Comparison of ENCODE assay signal across 19 cellular contexts in the genomic region with DNA sequence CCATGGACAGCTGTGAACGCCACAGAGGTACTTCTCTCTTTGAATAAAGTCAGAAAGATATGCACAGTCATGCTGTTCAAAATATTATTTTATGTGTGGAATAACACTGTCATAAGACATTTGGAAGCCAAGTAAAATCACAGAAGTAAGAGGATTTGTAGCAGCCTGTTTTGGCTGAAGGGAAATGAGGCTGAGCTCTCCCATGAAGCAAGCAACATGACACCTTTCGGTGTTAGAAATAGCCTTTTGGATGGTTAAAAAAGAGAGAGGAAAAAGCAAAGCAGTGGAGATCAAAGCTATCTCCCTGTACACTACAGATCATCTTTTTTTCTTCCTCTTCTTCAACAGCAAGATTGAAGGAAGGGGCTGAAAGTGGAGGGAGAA.
A peak's percentile ranks its signal among the peaks of the same experiment; 100 is the strongest.
DNase-seq lines count a peak whose midpoint lies in the region; ATAC-seq and TF ChIP-seq lines count a peak whose summit lies in the region.
"Had no signal": no experiment of that assay in that cellular context is flagged by ENCODE, and none has a peak within 500 bp of the region (broad histone marks: within the 10 kb centered on the region; RNA-seq: fewer than 3 reads in every experiment).

No MANE protein-coding gene starts in this region.

- peaks cover 25% of the 10 kb centered on the region for H3K4me1 Mint-ChIP-seq in brain
- H3K4me1 Mint-ChIP-seq in nephron, result peaks cover 43% of the 10 kb centered on the region
- H3K4me1 Mint-ChIP-seq: activated CD4-positive, alpha-beta T cell treated with anti-CD3 and anti-CD28 coated beads for 36 hours; CD4-positive, CD25-positive, alpha-beta regulatory T cell; central memory CD8-positive, alpha-beta T cell had no signal

- H3K27ac ChIP-seq in thoracic aorta (peak overlapping the region in 1 of 2 donors; percentile 15), Peyer's patch (no peak overlapping the region)
- H3K27ac ChIP-seq: left lung, SJCRH30 had no signal

- ATAC-seq in thoracic aorta (ENCODE audit: insufficient number of reproducible peaks, low FRiP score, low read depth), result no peak
- no peak for ATAC-seq in GM19324 (IDR thresholded peaks at IDR 0.05; ENCODE audit: low FRiP score, unreplicated experiment)
- ATAC-seq: activated CD4-positive, alpha-beta T cell treated with anti-CD3 and anti-CD28 coated beads for 36 hours; left lung; mucosa of descending colon had no signal

- H3K36me3 Mint-ChIP-seq in brain, result no peaks in the 10 kb centered on the region
- H3K36me3 Mint-ChIP-seq in nephron (ENCODE audit: low read depth), result no peaks in the 10 kb centered on the region
- H3K36me3 Mint-ChIP-seq: CD4-positive, CD25-positive, alpha-beta regulatory T cell had no signal

- DNase-seq in NCI-H82 (lab: John Stamatoyannopoulos, UW) (peak; percentile 38), NCI-H82 treated with DMSO at 0.1 percent for 48 hours (lab: John Stamatoyannopoulos, UW; ENCODE audit: unreplicated experiment) (no peak), thoracic aorta (ENCODE audit: low spot score) (no peak), Peyer's patch (no peak), NCI-H187 (lab: John Stamatoyannopoulos, UW) (no peak)
- DNase-seq: activated CD4-positive, alpha-beta T cell treated with anti-CD3 and anti-CD28 coated beads for 36 hours; activated effector memory CD4-positive, alpha-beta T cell treated with Interleukin-2 at 50 U/mL for 16 hours; amniotic stem cell; CD4-positive, CD25-positive, alpha-beta regulatory T cell; left lung; mucosa of descending colon; NCI-H1436 treated with DMSO at 0.1 percent for 48 hours; NCI-H446; SJCRH30; stimulated activated naive CD4-positive, alpha-beta T cell had no signal

- H3K27me3 Mint-ChIP-seq in brain (peaks cover 8% of the 10 kb centered on the region), nephron (ENCODE audit: low read depth) (no peaks in the 10 kb centered on the region)
- H3K27me3 Mint-ChIP-seq: CD4-positive, CD25-positive, alpha-beta regulatory T cell; central memory CD8-positive, alpha-beta T cell had no signal

- H3K4me3 ChIP-seq in thoracic aorta (peak overlapping the region; percentile 36), Peyer's patch (no peak overlapping the region)
- H3K4me3 ChIP-seq: left lung, mucosa of descending colon, SJCRH30 had no signal

- no peaks in the 10 kb centered on the region for H3K9me3 ChIP-seq in thoracic aorta
- H3K9me3 ChIP-seq in Peyer's patch, result no peaks in the 10 kb centered on the region
- H3K9me3 ChIP-seq: left lung, mucosa of descending colon, SJCRH30 had no signal

- H3K4me3 Mint-ChIP-seq in brain (peak overlapping the region in 3 of 5 experiments; percentile 73 to 77 (median 76)), nephron (peak overlapping the region; percentile 39 to 70 (median 53))
- H3K4me3 Mint-ChIP-seq: activated CD4-positive, alpha-beta T cell treated with anti-CD3 and anti-CD28 coated beads for 36 hours; CD4-positive, CD25-positive, alpha-beta regulatory T cell; central memory CD8-positive, alpha-beta T cell had no signal

- H3K27ac Mint-ChIP-seq in brain (peak overlapping the region; percentile 44 to 82 (median 58)), nephron (peak overlapping the region; percentile 26 to 51 (median 34))
- H3K27ac Mint-ChIP-seq: activated CD4-positive, alpha-beta T cell treated with anti-CD3 and anti-CD28 coated beads for 36 hours; CD4-positive, CD25-positive, alpha-beta regulatory T cell had no signal

- TF ChIP-seq POLR2A in Peyer's patch (IDR thresholded peaks at IDR 0.05), result no peak

- H3K4me1 ChIP-seq in thoracic aorta (ENCODE audit: control insufficient read depth in 1 of 2, low read depth in 2 of 2), result peaks cover 7 to 46% of the 10 kb centered on the region in 2 donors
- H3K4me1 ChIP-seq in Peyer's patch, result no peaks in the 10 kb centered on the region
- H3K4me1 ChIP-seq: left lung, SJCRH30 had no signal

- H3K27me3 ChIP-seq in thoracic aorta (replicated peaks; ENCODE audit: insufficient read depth) (no peaks in the 10 kb centered on the region), Peyer's patch (no peaks in the 10 kb centered on the region)
- H3K27me3 ChIP-seq: SJCRH30 had no signal

- TF ChIP-seq CTCF in brain (conservative IDR thresholded peaks at IDR 0.05) (no peak), nephron (IDR thresholded peaks at IDR 0.05; ENCODE audit: unreplicated experiment in 3 of 3) (no peak), thoracic aorta (IDR thresholded peaks at IDR 0.05) (no peak), Peyer's patch (IDR thresholded peaks at IDR 0.05) (no peak)

- H3K9me3 Mint-ChIP-seq in brain (no peaks in the 10 kb centered on the region), nephron (no peaks in the 10 kb centered on the region)

- H3K36me3 ChIP-seq in thoracic aorta (no peaks in the 10 kb centered on the region), Peyer's patch (no peaks in the 10 kb centered on the region)
- H3K36me3 ChIP-seq: left lung, SJCRH30 had no signal
